In genomic region chr11:34357646-34358257, GRCh38 we compare ENCODE assay signal across 8 cellular contexts. TPM values are rescaled to one million over a fixed set of nuclear protein-coding genes. Genes with fewer than 3 reads are reported as not detected.
A peak's percentile ranks its signal among the peaks of the same experiment; 100 is the strongest.
DNase-seq lines count a peak whose midpoint lies in the region; ATAC-seq and TF ChIP-seq lines count a peak whose summit lies in the region.

ABTB2 (minus strand) TSS chr11:34358010.

- no peak for TF ChIP-seq EP300 in neural cell (conservative IDR thresholded peaks at IDR 0.05; ENCODE audit: poor library complexity, severe bottlenecking)

- H3K4me3 ChIP-seq in fibroblast of the aortic adventitia (ENCODE audit: low read depth, low read length) (peak within 1 kb of the TSS; percentile 76), neural cell (ENCODE audit: low read length) (peak within 1 kb of the TSS; percentile 75)

- peak within 1 kb of the TSS; percentile 52 for H3K9ac ChIP-seq in neural cell (ENCODE audit: low read length)

- H3K9me3 ChIP-seq in neural cell (ENCODE audit: low read length), result no peaks in the 10 kb centered on the region

- H3K27ac Mint-ChIP-seq in activated T-helper 17 cell treated with anti-CD3 and anti-CD28 coated beads, Interleukin-2, amount 50 U/mL, for 72 hours, result no peak within 1 kb of the TSS
- peak within 1 kb of the TSS in 1 of 2 donors; percentile 72 for H3K27ac Mint-ChIP-seq in stimulated activated naive CD8-positive, alpha-beta T cell treated with anti-CD3 and anti-CD28 coated beads, Interleukin-15, amount 100 ng/mL, for 72 hours

- ATAC-seq in activated T-helper 17 cell treated with anti-CD3 and anti-CD28 coated beads, Interleukin-2, amount 50 U/mL, for 72 hours (replicated peaks), result peak; percentile 98
- peak; percentile 92 for ATAC-seq in stimulated activated naive CD8-positive, alpha-beta T cell treated with anti-CD3 and anti-CD28 coated beads, Interleukin-15, amount 100 ng/mL, for 72 hours

- H3K79me2 ChIP-seq in neural cell (replicated peaks; ENCODE audit: insufficient read depth, low read length), result no peaks in the 10 kb centered on the region

- peaks cover 32% of the 10 kb centered on the region for H3K27me3 Mint-ChIP-seq in activated T-helper 17 cell treated with anti-CD3 and anti-CD28 coated beads, Interleukin-2, amount 50 U/mL, for 72 hours
- peaks cover 62% of the 10 kb centered on the region for H3K27me3 Mint-ChIP-seq in stimulated activated naive CD8-positive, alpha-beta T cell treated with anti-CD3 and anti-CD28 coated beads, Interleukin-15, amount 100 ng/mL, for 72 hours

- H3K27ac ChIP-seq in neural cell (ENCODE audit: low read length), result peak within 1 kb of the TSS; percentile 42

- TF ChIP-seq CTCF in fibroblast of the aortic adventitia (IDR thresholded peaks at IDR 0.05; ENCODE audit: insufficient read depth, low read length) (no peak), neural cell (IDR thresholded peaks at IDR 0.05; ENCODE audit: poor library complexity, severe bottlenecking) (no peak)

- no peak for TF ChIP-seq RAD21 in neural cell (conservative IDR thresholded peaks at IDR 0.05)

- H3K4me3 Mint-ChIP-seq in activated T-helper 17 cell treated with anti-CD3 and anti-CD28 coated beads, Interleukin-2, amount 50 U/mL, for 72 hours, result peak within 1 kb of the TSS; percentile 77
- peak within 1 kb of the TSS; percentile 87 to 93 for H3K4me3 Mint-ChIP-seq in stimulated activated naive CD8-positive, alpha-beta T cell treated with anti-CD3 and anti-CD28 coated beads, Interleukin-15, amount 100 ng/mL, for 72 hours

- peaks cover 21% of the 10 kb centered on the region for H3K27me3 ChIP-seq in neural cell (ENCODE audit: insufficient read depth, low read depth, low read length)

- H3K9me2 ChIP-seq in neural cell (ENCODE audit: insufficient read depth, low read length), result no peaks in the 10 kb centered on the region

- no peaks in the 10 kb centered on the region for H3K36me3 Mint-ChIP-seq in activated T-helper 17 cell treated with anti-CD3 and anti-CD28 coated beads, Interleukin-2, amount 50 U/mL, for 72 hours (ENCODE audit: low read depth)

- H3K4me1 Mint-ChIP-seq in activated T-helper 17 cell treated with anti-CD3 and anti-CD28 coated beads, Interleukin-2, amount 50 U/mL, for 72 hours, result peaks cover 15% of the 10 kb centered on the region
- peaks cover 35% of the 10 kb centered on the region for H3K4me1 Mint-ChIP-seq in stimulated activated naive CD8-positive, alpha-beta T cell treated with anti-CD3 and anti-CD28 coated beads, Interleukin-15, amount 100 ng/mL, for 72 hours

- H2AFZ ChIP-seq in neural cell (ENCODE audit: low read depth, low read length), result peak within 1 kb of the TSS; percentile 29

- no peaks in the 10 kb centered on the region for H3K36me3 ChIP-seq in neural cell (ENCODE audit: insufficient read depth, low read length)

- H3K9me3 Mint-ChIP-seq in activated T-helper 17 cell treated with anti-CD3 and anti-CD28 coated beads, Interleukin-2, amount 50 U/mL, for 72 hours, result no peaks in the 10 kb centered on the region
- H3K9me3 Mint-ChIP-seq in stimulated activated naive CD8-positive, alpha-beta T cell treated with anti-CD3 and anti-CD28 coated beads, Interleukin-15, amount 100 ng/mL, for 72 hours, result no peaks in the 10 kb centered on the region

- no peaks in the 10 kb centered on the region for H3F3A ChIP-seq in neural cell (ENCODE audit: insufficient read depth, low read length, poor library complexity, severe bottlenecking)

- H4K20me1 ChIP-seq in neural cell (ENCODE audit: insufficient read depth), result no peaks in the 10 kb centered on the region

- H3K4me2 ChIP-seq in neural cell (ENCODE audit: low read length), result peak within 1 kb of the TSS; percentile 81

- peak; percentile 98 for DNase-seq in ELF-1 (ENCODE audit: low read depth, low spot score)
- DNase-seq in H4 (ENCODE audit: low spot score), result peak; percentile 97
- DNase-seq in LHCN-M2 (ENCODE audit: low read depth), result peak; percentile 95
- peak; percentile 93 for DNase-seq in RPMI7951 (ENCODE audit: low read depth)
- DNase-seq in fibroblast of the aortic adventitia (ENCODE audit: low read depth), result peak; percentile 97
- DNase-seq in stimulated activated naive CD8-positive, alpha-beta T cell treated with anti-CD3 and anti-CD28 coated beads, Interleukin-15, amount 100 ng/mL, for 72 hours, result peak; percentile 97

TF ChIP-seq in neural cell, 6 proteins besides CTCF, POLR2A, EP300 and RAD21:
- TF ChIP-seq TAF1 (IDR thresholded peaks at IDR 0.05; ENCODE audit: low read depth) (no peak), POLR2AphosphoS5 (IDR thresholded peaks at IDR 0.05) (peak; percentile 42)

RNA-seq across cellular contexts. Expression of gene ABTB2, which starts in this region (rescaled TPM):
- 1.2 and 3.2 TPM in 2 replicates for total RNA-seq in H4 (2014; rRNA removed; shearing (Covaris generic))
- total RNA-seq in LHCN-M2 (2014; rRNA removed), result 1.3 and 1.5 TPM in 2 replicates
- 4.1 TPM for polyA plus RNA-seq in LHCN-M2 (2012)
- 2.8 and 3.2 TPM in 2 replicates for total RNA-seq in RPMI7951 (2014; rRNA removed; shearing (Covaris generic))
- 1 to 10 TPM in 1 of 2 donors, under 1 TPM in 1; 0.45 to 2.5 TPM for total RNA-seq in activated T-helper 17 cell treated with anti-CD3 and anti-CD28 coated beads, Interleukin-2, amount 50 U/mL, for 72 hours
- total RNA-seq in fibroblast of the aortic adventitia (ENCODE audit: low replicate concordance), result 0.82 and 1.7 TPM in 2 replicates
- 0.58 and 0.68 TPM in 2 replicates for polyA plus RNA-seq in neural cell
- polyA minus RNA-seq in neural cell, result 1.3 and 1.5 TPM in 2 replicates

Comparison
In these comparisons a context has a peak if more than half of its experiments do, and no peak if none do; other contexts are left out.
1. Peak in every context shown above with its lines: DNase-seq, ATAC-seq, H3K4me3 ChIP-seq and H3K27ac ChIP-seq.